Comparison of ENCODE assay signal across 8 cellular contexts in the genomic region with DNA sequence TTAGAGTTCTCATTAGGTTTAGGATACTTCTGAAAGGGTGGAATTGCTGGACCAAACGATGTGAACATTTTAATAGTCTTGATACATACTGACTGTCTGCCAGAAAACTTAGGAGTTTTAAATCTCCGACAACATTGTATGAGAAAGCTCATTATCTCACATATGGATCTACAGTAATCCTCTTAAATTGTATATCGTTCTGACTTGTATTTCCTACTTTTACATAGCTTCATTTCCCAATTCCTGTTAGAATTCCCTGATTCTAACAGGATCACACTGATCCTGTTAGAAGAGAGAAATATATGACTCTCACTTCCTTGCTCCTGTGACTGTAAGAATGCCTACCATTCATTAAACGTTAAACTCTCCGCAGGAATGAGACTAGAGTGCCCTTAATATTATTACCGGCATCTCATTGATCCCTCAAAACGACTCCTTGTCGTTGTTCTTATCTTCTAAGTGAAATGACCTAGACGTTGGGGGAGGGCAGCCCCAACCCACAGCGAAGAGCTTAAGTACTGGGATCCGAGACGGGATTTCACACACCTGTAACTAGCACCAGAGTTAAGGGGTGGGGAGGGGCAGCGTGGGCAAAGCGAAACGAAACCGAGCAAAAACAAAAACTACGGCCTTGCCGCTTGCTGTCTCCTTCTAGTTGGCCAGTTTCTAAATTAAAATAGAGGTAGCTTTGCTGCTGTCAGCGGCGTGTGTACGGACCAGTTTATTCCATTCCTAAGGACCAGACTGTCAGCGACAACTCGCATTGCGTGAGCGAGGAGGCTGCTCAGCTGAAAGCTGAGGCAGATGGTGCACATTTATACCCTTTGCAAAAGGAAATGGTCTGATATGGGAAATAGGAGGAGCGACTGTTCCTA. TPM values are rescaled to one million over a fixed set of nuclear protein-coding genes. Genes with fewer than 3 reads are reported as not detected.
DNase-seq lines count a peak whose midpoint lies in the region; FAIRE-seq and TF ChIP-seq lines count a peak whose summit lies in the region.

No MANE protein-coding gene starts in this region.

- H3K36me3 ChIP-seq in KOPT-K1 (ENCODE audit: insufficient read depth, low read length) = peaks cover 7% of the 10 kb centered on the region
- no peaks in the 10 kb centered on the region for H3K36me3 ChIP-seq in right atrium auricular region

- H3K36me3 Mint-ChIP-seq in activated CD4-positive, alpha-beta T cell treated with anti-CD3 and anti-CD28 coated beads, Interleukin-2, amount 10 ng/mL, durations not matched to agents 24 days and 14 days (ENCODE audit: low read depth) = peaks cover 12% of the 10 kb centered on the region
- H3K36me3 Mint-ChIP-seq in activated naive CD4-positive, alpha-beta T cell treated with anti-CD3 and anti-CD28 coated beads, Interleukin-2, amount 50 U/mL, for 24 hours = no peaks in the 10 kb centered on the region

- H3K4me3 Mint-ChIP-seq in activated CD4-positive, alpha-beta T cell treated with anti-CD3 and anti-CD28 coated beads, Interleukin-2, amount 10 ng/mL, durations not matched to agents 24 days and 14 days = peak overlapping the region; percentile 94
- H3K4me3 Mint-ChIP-seq in activated naive CD4-positive, alpha-beta T cell treated with anti-CD3 and anti-CD28 coated beads, Interleukin-2, amount 50 U/mL, for 24 hours = peak overlapping the region; percentile 98

- peaks cover 29% of the 10 kb centered on the region for H3K4me1 Mint-ChIP-seq in activated CD4-positive, alpha-beta T cell treated with anti-CD3 and anti-CD28 coated beads, Interleukin-2, amount 10 ng/mL, durations not matched to agents 24 days and 14 days
- H3K4me1 Mint-ChIP-seq in activated naive CD4-positive, alpha-beta T cell treated with anti-CD3 and anti-CD28 coated beads, Interleukin-2, amount 50 U/mL, for 24 hours = peaks cover 37% of the 10 kb centered on the region

- peak; percentile 38 for FAIRE-seq in H54 (lab: Jason Lieb, UNC)

- peaks cover 0 to 14% of the 10 kb centered on the region in 2 donors for H3K4me1 ChIP-seq in right atrium auricular region

- TF ChIP-seq POLR2A in H54 (IDR thresholded peaks at IDR 0.05; ENCODE audit: low read depth, low read length) = no peak

- H3K9me3 Mint-ChIP-seq in activated CD4-positive, alpha-beta T cell treated with anti-CD3 and anti-CD28 coated beads, Interleukin-2, amount 10 ng/mL, durations not matched to agents 24 days and 14 days = no peaks in the 10 kb centered on the region
- H3K9me3 Mint-ChIP-seq in activated naive CD4-positive, alpha-beta T cell treated with anti-CD3 and anti-CD28 coated beads, Interleukin-2, amount 50 U/mL, for 24 hours = no peaks in the 10 kb centered on the region

- DNase-seq in activated CD4-positive, alpha-beta T cell treated with anti-CD3 and anti-CD28 coated beads, Interleukin-2, amount 10 ng/mL, durations not matched to agents 24 days and 14 days = no peak
- no peak for DNase-seq in activated CD4-positive, alpha-beta T cell treated with anti-CD3 and anti-CD28 coated beads, Interleukin-2, amount 50 U/mL, for 1 hour
- DNase-seq in H54 (ENCODE audit: insufficient read length, low spot score) = no peak
- DNase-seq in right atrium auricular region (ENCODE audit: low spot score) = no peak
- peak; percentile 60 for DNase-seq in retinal pigment epithelial cell (ENCODE audit: low read depth)
- no peak for DNase-seq in GM19238 (ENCODE audit: insufficient read length, low spot score)

- TF ChIP-seq CTCF in right atrium auricular region (IDR thresholded peaks at IDR 0.05) = no peak
- TF ChIP-seq CTCF in retinal pigment epithelial cell (conservative IDR thresholded peaks at IDR 0.05; ENCODE audit: low read depth, low read length) = no peak

- H3K27me3 Mint-ChIP-seq in activated CD4-positive, alpha-beta T cell treated with anti-CD3 and anti-CD28 coated beads, Interleukin-2, amount 10 ng/mL, durations not matched to agents 24 days and 14 days = peaks cover 34% of the 10 kb centered on the region
- H3K27me3 Mint-ChIP-seq in activated naive CD4-positive, alpha-beta T cell treated with anti-CD3 and anti-CD28 coated beads, Interleukin-2, amount 50 U/mL, for 24 hours = no peaks in the 10 kb centered on the region

- H3K9me3 ChIP-seq in KOPT-K1 (ENCODE audit: insufficient read depth, low read length, poor library complexity, severe bottlenecking) (no peaks in the 10 kb centered on the region), right atrium auricular region (no peaks in the 10 kb centered on the region)

- intact Hi-C loops in activated CD4-positive, alpha-beta T cell treated with anti-CD3 and anti-CD28 coated beads, Interleukin-2, amount 10 ng/mL, durations not matched to agents 24 days and 14 days (cut with micrococcal nuclease) = loop anchor here (1.0 to 10.0 kb wide), 5 partner anchors 48 to 476 kb away; a partner anchor contains a TSS

- H3K27ac ChIP-seq in KOPT-K1 (ENCODE audit: low read depth, low read length, poor library complexity, severe bottlenecking) = peak overlapping the region; percentile 71
- H3K27ac ChIP-seq in right atrium auricular region = peak overlapping the region; percentile 93 to 97

- H3K27ac Mint-ChIP-seq in activated CD4-positive, alpha-beta T cell treated with anti-CD3 and anti-CD28 coated beads, Interleukin-2, amount 10 ng/mL, durations not matched to agents 24 days and 14 days = peak overlapping the region; percentile 91
- peak overlapping the region; percentile 93 for H3K27ac Mint-ChIP-seq in activated naive CD4-positive, alpha-beta T cell treated with anti-CD3 and anti-CD28 coated beads, Interleukin-2, amount 50 U/mL, for 24 hours

- H3K4me3 ChIP-seq in right atrium auricular region (peak overlapping the region; percentile 79), retinal pigment epithelial cell (ENCODE audit: low read length) (peak overlapping the region; percentile 80)

- no peaks in the 10 kb centered on the region for H3K27me3 ChIP-seq in right atrium auricular region

RNA-seq across cellular contexts. Expression of a gene that starts 0.7 kb away (rescaled TPM):
- total RNA-seq in activated CD4-positive, alpha-beta T cell treated with anti-CD3 and anti-CD28 coated beads, Interleukin-2, amount 10 ng/mL, durations not matched to agents 24 days and 14 days = 24.0 and 25.5 TPM in 2 replicates
- 10 to 100 TPM; 51.6 to 76.6 TPM for total RNA-seq in right atrium auricular region
